Comparison of ENCODE assay signal across 13 cellular contexts in the genomic region with DNA sequence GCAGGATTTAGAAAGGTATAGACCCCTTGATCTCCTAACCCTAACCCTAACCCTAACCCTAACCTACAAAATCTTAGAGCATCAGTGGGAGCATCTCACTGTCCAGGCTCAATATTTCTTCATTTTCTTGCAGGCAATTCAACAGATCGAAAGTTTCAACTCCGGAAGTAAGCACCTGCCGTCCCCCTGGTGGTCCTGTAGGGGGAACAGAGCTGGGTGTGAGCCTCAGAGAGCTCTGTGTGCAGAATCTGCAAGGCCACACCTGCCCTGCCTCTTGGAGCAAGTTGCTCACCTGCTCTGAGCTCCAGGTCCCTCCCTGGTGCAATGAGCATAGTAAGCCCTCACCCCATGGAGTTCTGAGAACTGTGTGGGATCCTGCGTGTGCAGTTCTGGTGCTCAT. TPM values are rescaled to one million over a fixed set of nuclear protein-coding genes. Genes with fewer than 3 reads are reported as not detected.
DNase-seq lines count a peak whose midpoint lies in the region; ATAC-seq and TF ChIP-seq lines count a peak whose summit lies in the region.
"Not testable (repeated sequence)": the region's sequence is repeated elsewhere in the genome, so short reads cannot be mapped to it uniquely, and the experiment has no call there.
"Had no signal": no experiment of that assay in that cellular context is flagged by ENCODE, and none has a peak within 500 bp of the region (broad histone marks: within the 10 kb centered on the region; RNA-seq: fewer than 3 reads in every experiment).

No MANE protein-coding gene starts in this region.

- not testable (repeated sequence) for H3K9me3 Mint-ChIP-seq in WTC11; endodermal cell; neural progenitor cell; progenitor cell of endocrine pancreas (ENCODE audit: low read depth)

- H3K27ac ChIP-seq in DOHH2 (ENCODE audit: low read depth, low read length); endodermal cell (ENCODE audit: low read depth, low read length); neural progenitor cell; upper lobe of right lung: not testable (repeated sequence)

- ATAC-seq in WTC11 = peak; percentile 38; the same call in 1 of the 2 replicates
- not testable (repeated sequence) for ATAC-seq in upper lobe of right lung

- POLR2A ChIA-PET in WTC11 (lab: Charles Lee) = not testable (repeated sequence)

- not testable (repeated sequence) for H3K79me2 ChIP-seq in DOHH2 (ENCODE audit: control insufficient read depth, low read length); Loucy (ENCODE audit: insufficient read depth, low read length); neural progenitor cell (ENCODE audit: low read depth)

- H3K27ac Mint-ChIP-seq in WTC11, endodermal cell, progenitor cell of endocrine pancreas: not testable (repeated sequence)
- peak overlapping the region; percentile 50 for H3K27ac Mint-ChIP-seq in neural progenitor cell

- not testable (repeated sequence) for H4K20me1 ChIP-seq in DOHH2 (ENCODE audit: control insufficient read depth, insufficient read depth, low read depth, low read length); Loucy (ENCODE audit: insufficient read depth, low read length, poor library complexity, severe bottlenecking); neural progenitor cell (ENCODE audit: low read depth)

- not testable (repeated sequence) for H3K4me3 ChIP-seq in DOHH2 (ENCODE audit: low read length); H7 (ENCODE audit: insufficient read depth, low read depth, low read length); Loucy (ENCODE audit: low read length, poor library complexity, severe bottlenecking); endodermal cell (ENCODE audit: low read length); neural progenitor cell; upper lobe of right lung

- not testable (repeated sequence) for H3F3A ChIP-seq in DOHH2 (ENCODE audit: control insufficient read depth, insufficient read depth); Loucy (ENCODE audit: low read depth); neural progenitor cell (ENCODE audit: low read depth)

- not testable (repeated sequence) for H3K4me3 Mint-ChIP-seq in WTC11; endodermal cell; neural progenitor cell; progenitor cell of endocrine pancreas (ENCODE audit: low read depth)

- intact Hi-C loops in upper lobe of right lung (cut with DNase I) = not testable (repeated sequence)

- H3K27me3 Mint-ChIP-seq in WTC11 (ENCODE audit: low read depth); endodermal cell (ENCODE audit: insufficient read depth): not testable (repeated sequence)
- peaks cover 11% of the 10 kb centered on the region for H3K27me3 Mint-ChIP-seq in neural progenitor cell (ENCODE audit: insufficient read depth, low read depth)
- H3K27me3 Mint-ChIP-seq in progenitor cell of endocrine pancreas = peaks cover 37% of the 10 kb centered on the region

- not testable (repeated sequence) for H3K36me3 ChIP-seq in DOHH2 (ENCODE audit: control insufficient read depth, low read length); H7 (replicated peaks; ENCODE audit: control insufficient read depth, insufficient read depth, low read length); Loucy (ENCODE audit: insufficient read depth, low read length); endodermal cell (ENCODE audit: control insufficient read depth, insufficient read depth, low read length); neural progenitor cell; upper lobe of right lung

- H2AFZ ChIP-seq in Loucy (ENCODE audit: low read length); neural progenitor cell (replicated peaks): not testable (repeated sequence)

- not testable (repeated sequence) for H3K36me3 Mint-ChIP-seq in WTC11; endodermal cell (ENCODE audit: low read depth); neural progenitor cell; progenitor cell of endocrine pancreas (ENCODE audit: insufficient read depth)

- not testable (repeated sequence) for H3K9ac ChIP-seq in Loucy (ENCODE audit: low read depth, low read length, poor library complexity, severe bottlenecking); endodermal cell (ENCODE audit: extremely low read depth, low read length, poor library complexity, severe bottlenecking); neural progenitor cell

- DNase-seq in H7 (peak; percentile 74), endodermal cell (peak; percentile 59), upper lobe of right lung (peak; percentile 6)
- DNase-seq in WTC11 (ENCODE audit: low spot score); neural progenitor cell (ENCODE audit: low spot score); progenitor cell of endocrine pancreas (ENCODE audit: low spot score, unreplicated experiment): not testable (repeated sequence)

- 76 to 93% methylated on average over 3 to 4 of the region's 4 CpGs for WGBS in endodermal cell (ENCODE audit: insufficient coverage in 1 of 2, insufficient read length in 1 of 2), 2 experiments

- TF ChIP-seq CTCF in DOHH2 (IDR thresholded peaks at IDR 0.05; ENCODE audit: low read depth, low read length, poor library complexity, severe bottlenecking) (peak; percentile 22), Loucy (conservative IDR thresholded peaks at IDR 0.05; ENCODE audit: low read length) (peak; percentile 39), endodermal cell (conservative IDR thresholded peaks at IDR 0.05) (peak; percentile 61), neural progenitor cell (IDR thresholded peaks at IDR 0.05) (peak; percentile 24), progenitor cell of endocrine pancreas (IDR thresholded peaks at IDR 0.05; ENCODE audit: unreplicated experiment) (peak; percentile 22)
- TF ChIP-seq CTCF in WTC11 (IDR thresholded peaks at IDR 0.05); upper lobe of right lung (IDR thresholded peaks at IDR 0.05): not testable (repeated sequence)

- H3K9me2 ChIP-seq in DOHH2 (replicated peaks; ENCODE audit: control insufficient read depth, low read length); Loucy (replicated peaks; ENCODE audit: low read depth, low read length): not testable (repeated sequence)

- H3K9me3 ChIP-seq in DOHH2 (ENCODE audit: control insufficient read depth, insufficient read depth, low read length); Loucy (ENCODE audit: insufficient read depth, low read depth, low read length); endodermal cell (ENCODE audit: control insufficient read depth, low read length); neural progenitor cell (ENCODE audit: low read depth); upper lobe of right lung: not testable (repeated sequence)

- H3K4me2 ChIP-seq in DOHH2 (ENCODE audit: low read length); Loucy (ENCODE audit: low read depth, low read length, poor library complexity, severe bottlenecking); neural progenitor cell: not testable (repeated sequence)

- H3K4me1 ChIP-seq in DOHH2 (ENCODE audit: control insufficient read depth, low read length) (peaks cover 23% of the 10 kb centered on the region), Loucy (ENCODE audit: insufficient read depth, low read length, poor library complexity, severe bottlenecking) (peaks cover 46% of the 10 kb centered on the region), neural progenitor cell (peaks cover 11% of the 10 kb centered on the region)
- not testable (repeated sequence) for H3K4me1 ChIP-seq in endodermal cell (ENCODE audit: control insufficient read depth, insufficient read depth, low read length); upper lobe of right lung

- CTCF ChIA-PET in WTC11 (lab: Charles Lee) = not testable (repeated sequence)

- H3K27me3 ChIP-seq in DOHH2 (ENCODE audit: control insufficient read depth, low read length); H7 (ENCODE audit: control insufficient read depth, insufficient read depth, low read length); Loucy (ENCODE audit: insufficient read depth, low read length, poor library complexity, severe bottlenecking); endodermal cell (ENCODE audit: control insufficient read depth, insufficient read depth, low read length, poor library complexity, severe bottlenecking); neural progenitor cell; upper lobe of right lung: not testable (repeated sequence)

- peaks cover 20% of the 10 kb centered on the region for H3K4me1 Mint-ChIP-seq in WTC11
- peaks cover 16% of the 10 kb centered on the region for H3K4me1 Mint-ChIP-seq in endodermal cell
- peaks cover 32% of the 10 kb centered on the region for H3K4me1 Mint-ChIP-seq in neural progenitor cell
- H3K4me1 Mint-ChIP-seq in progenitor cell of endocrine pancreas (ENCODE audit: low read depth) = not testable (repeated sequence)

RNA-seq across cellular contexts. Expression of a gene that starts 9.3 kb away (rescaled TPM):
- total RNA-seq in H7 (2014; rRNA removed; shearing (Covaris generic)) = not detected in 2 replicates
- total RNA-seq in WTC11 (2021) (not detected in 3 replicates), endodermal cell (not detected), neural progenitor cell (ENCODE audit: low replicate concordance) (not detected in 2 replicates), progenitor cell of endocrine pancreas (not detected in 2 replicates), upper lobe of right lung (not detected)
- not detected for polyA plus RNA-seq in endodermal cell (2013, experiment 1 of 2)
- polyA plus RNA-seq in endodermal cell (2013, experiment 2 of 2) = not detected
- total RNA-seq: CD4-positive, alpha-beta memory T cell; G401; GM23248; IMR-90 had no signal
- polyA plus RNA-seq: CD14-positive monocyte; CD4-positive, alpha-beta memory T cell; GM23248; IMR-90 had no signal
